ENCODE assay signal across 21 cellular contexts in genomic region chr11:27921472-27921871, GRCh38.
A peak's percentile ranks its signal among the peaks of the same experiment; 100 is the strongest.
DNase-seq lines count a peak whose midpoint lies in the region; ATAC-seq, FAIRE-seq and TF ChIP-seq lines count a peak whose summit lies in the region.
"Had no signal": no experiment of that assay in that cellular context is flagged by ENCODE, and none has a peak within 500 bp of the region (broad histone marks: within the 10 kb centered on the region; RNA-seq: fewer than 3 reads in every experiment).

No MANE protein-coding gene starts in this region.

- SMC1A ChIA-PET in GM12878 (lab: Charles Lee; ENCODE audit: uncharacterized antibody, unreplicated experiment), result no interaction called here

- intact Hi-C loops in GM12878 (cut with micrococcal nuclease; ENCODE audit: unreplicated experiment), result no loop called here
- intact Hi-C loops in posterior vena cava (cut with DNase I), result no loop called here

- no peaks in the 10 kb centered on the region for H4K20me1 ChIP-seq in GM12878 (ENCODE audit: control insufficient read depth, insufficient read depth)
- H4K20me1 ChIP-seq: BLaER1 treated with 17β-estradiol and CSF1 and Interleukin-3, amounts not matched to agents 10 nM and 100 nM had no signal

- no TSS peak for BruUV-seq in GM12878 (replicated peaks; lab: Mats Ljungman, UMichigan)

- ATAC-seq in GM12878, result no peak
- ATAC-seq: CD8-positive, alpha-beta T cell had no signal

- H3K27me3 ChIP-seq in GM12878 (replicated peaks in 1 of 2; ENCODE audit: control insufficient read depth in 2 of 2, insufficient read depth in 2 of 2, low read length in 1 of 2), result no peaks in the 10 kb centered on the region
- H3K27me3 ChIP-seq: BLaER1 treated with 17β-estradiol and CSF1 and Interleukin-3, amounts not matched to agents 10 nM and 100 nM had no signal

- H3K36me3 ChIP-seq in GM12878 (ENCODE audit: control insufficient read depth in 2 of 2, insufficient read depth in 2 of 2, low read length in 1 of 2), result no peaks in the 10 kb centered on the region
- H3K36me3 ChIP-seq: BLaER1 treated with 17β-estradiol and CSF1 and Interleukin-3, amounts not matched to agents 10 nM and 100 nM had no signal

- FAIRE-seq in GM12878 (lab: Jason Lieb, UNC), result no peak

- TF ChIP-seq EP300 in GM12878 (IDR thresholded peaks at IDR 0.05; ENCODE audit: borderline replicate concordance in 1 of 2, control insufficient read depth in 1 of 2, low read depth in 2 of 2, low read length in 2 of 2), result no peak

- no peak for TF ChIP-seq POLR2A in GM12878 (IDR thresholded peaks at IDR 0.05; ENCODE audit: low read depth, low read length)

- in situ Hi-C loops in GM12878 (cut with MboI), result no loop called here

- POLR2A ChIA-PET in GM12878 (lab: Charles Lee), result no interaction called here

- TF ChIP-seq RAD21 in GM12878 (IDR thresholded peaks at IDR 0.05; ENCODE audit: insufficient read depth, low read depth, low read length), result no peak

- H3K4me1 ChIP-seq in GM12878 (ENCODE audit: control insufficient read depth, insufficient read depth, low read length), result 0 out of 2 replicates have a peak, but pooled peaks cover 6% of the 10 kb centered on the region

- RAD21 ChIA-PET in GM12878 (lab: Charles Lee; ENCODE audit: unreplicated experiment), result no interaction called here

- TF ChIP-seq CTCF in GM12878 (IDR thresholded peaks at IDR 0.05 in 2 of 3, conservative IDR thresholded peaks at IDR 0.05 in 1 of 3; ENCODE audit: control insufficient read depth in 2 of 3, extremely low read depth in 1 of 3, insufficient read depth in 1 of 3, low read depth in 3 of 3, low read length in 3 of 3) (no peak), foreskin fibroblast (IDR thresholded peaks at IDR 0.05; ENCODE audit: low read depth, low read length) (no peak)

- peak; percentile 39 for DNase-seq in EL
- DNase-seq in LHCN-M2 (ENCODE audit: low read depth), result peak; percentile 59
- no peak for DNase-seq in GM12878 (ENCODE audit: low read depth, low spot score)
- DNase-seq in foreskin fibroblast, result peak; percentile 34 to 43
- no peak for DNase-seq in H4 (ENCODE audit: low spot score)
- no peak for DNase-seq in DMS114 treated with DMSO at 0.1 percent for 48 hours (lab: John Stamatoyannopoulos, UW; ENCODE audit: unreplicated experiment)
- DNase-seq in posterior vena cava (ENCODE audit: low spot score), result no peak
- no peak for DNase-seq in cerebellar nuclear complex (lab: John Stamatoyannopoulos, UW)
- DNase-seq: Calu3; CD8-positive, alpha-beta T cell; DMS53; H7; Kasumi-1; NCI-H1417 treated with DMSO at 0.1 percent for 48 hours; NCI-H187 treated with DMSO at 0.1 percent for 48 hours; NCI-H345; NCI-H524 treated with DMSO at 0.1 percent for 48 hours; PC-9; SW 1271 had no signal

- H3K4me2 ChIP-seq in GM12878 (ENCODE audit: control insufficient read depth, insufficient read depth), result no peak overlapping the region
- H3K4me2 ChIP-seq: BLaER1 treated with 17β-estradiol and CSF1 and Interleukin-3, amounts not matched to agents 10 nM and 100 nM; PC-9 had no signal

- no peaks in the 10 kb centered on the region; the same call in 2 of the 3 replicates for H3K9me3 ChIP-seq in GM12878 (replicated peaks; ENCODE audit: control insufficient read depth, insufficient read depth, low read length)

- CTCF ChIA-PET in GM12878 (lab: Yijun Ruan, JAX), result no interaction called here

- no peak overlapping the region for H2AFZ ChIP-seq in GM12878 (ENCODE audit: control insufficient read depth, low read depth, low read length)
- H2AFZ ChIP-seq: PC-9 had no signal

- no peak overlapping the region for H3K4me3 ChIP-seq in GM12878
- no peak overlapping the region for H3K4me3 ChIP-seq in foreskin fibroblast (ENCODE audit: low read depth in 1 of 2, low read length in 2 of 2)
- H3K4me3 ChIP-seq: BLaER1 treated with 17β-estradiol and CSF1 and Interleukin-3, amounts not matched to agents 10 nM and 100 nM; PC-9 had no signal

- H3K9ac ChIP-seq in GM12878 (ENCODE audit: control insufficient read depth, insufficient read depth, low read length), result no peak overlapping the region
- H3K9ac ChIP-seq: BLaER1 treated with 17β-estradiol and CSF1 and Interleukin-3, amounts not matched to agents 10 nM and 100 nM had no signal

- H3K79me2 ChIP-seq in GM12878 (ENCODE audit: control insufficient read depth, insufficient read depth, low read length), result no peaks in the 10 kb centered on the region

- no peak overlapping the region for H3K27ac ChIP-seq in GM12878 (ENCODE audit: control insufficient read depth, insufficient read depth)
- H3K27ac ChIP-seq: BLaER1 treated with 17β-estradiol and CSF1 and Interleukin-3, amounts not matched to agents 10 nM and 100 nM; HL-60; PC-9 had no signal

TF ChIP-seq in GM12878, 131 proteins besides CTCF, POLR2A, EP300 and RAD21:
- TF ChIP-seq RUNX3 (IDR thresholded peaks at IDR 0.05; ENCODE audit: low read length) (0 out of 2 replicates have a peak, but pooled peaks have one; percentile 11), BHLHE40 (IDR thresholded peaks at IDR 0.05; ENCODE audit: borderline replicate concordance in 1 of 2, low read depth in 2 of 2, low read length in 1 of 2) (peak in 1 of 2 experiments; percentile 21; a peak in 1 of 4 replicates), SIN3A (IDR thresholded peaks at IDR 0.05; ENCODE audit: low read depth, low read length) (no peak), ASH2L (IDR thresholded peaks at IDR 0.05; ENCODE audit: borderline replicate concordance, low read depth) (no peak), RELB (IDR thresholded peaks at IDR 0.05; ENCODE audit: low read depth) (no peak), SUPT20H (IDR thresholded peaks at IDR 0.05; ENCODE audit: borderline replicate concordance, control insufficient read depth, low read depth, low read length) (no peak), POLR2AphosphoS2 (IDR thresholded peaks at IDR 0.05; ENCODE audit: low read depth, low read length) (no peak)

Comparison
In these comparisons a context has a peak if more than half of its experiments do, and no peak if none do; other contexts are left out.
1. DNase-seq: peak in EL (single experiment), LHCN-M2 (single experiment) and foreskin fibroblast (2 of 2); none in GM12878 (single experiment), H4 (single experiment), DMS114 treated with DMSO at 0.1 percent for 48 hours (single experiment), posterior vena cava (single experiment) and cerebellar nuclear complex (0 of 2).